1 cellular context compared by ENCODE assay signal in genomic region chr18:48929951-48930713, GRCh38.
TF ChIP-seq lines count a peak whose summit lies in the region.

No MANE protein-coding gene starts in this region.

TF ChIP-seq in HepG2, 621 proteins besides CTCF, POLR2A, EP300 and RAD21 (continued from another document and continues in another):
- TF ChIP-seq ZNF441 (CRISPR knock-in tag; IDR thresholded peaks at IDR 0.05; ENCODE audit: borderline replicate concordance) = no peak; the same call in 1 of the 2 replicates
- no peak for TF ChIP-seq ATF6 (CRISPR knock-in tag; conservative IDR thresholded peaks at IDR 0.05)
- no peak for TF ChIP-seq GMEB2 (CRISPR knock-in tag; IDR thresholded peaks at IDR 0.05; ENCODE audit: low read depth)
- peak; percentile 41; the same call in 1 of the 2 replicates for TF ChIP-seq ESRRA (CRISPR knock-in tag; IDR thresholded peaks at IDR 0.05; ENCODE audit: low read depth)
- TF ChIP-seq PAXIP1 (CRISPR knock-in tag; conservative IDR thresholded peaks at IDR 0.05) = peak; percentile 92
- TF ChIP-seq IKZF5 (CRISPR knock-in tag; IDR thresholded peaks at IDR 0.05) = peak; percentile 50; the same call in 1 of the 2 replicates
- peak; percentile 83; the same call in 1 of the 2 replicates for TF ChIP-seq SP5 (CRISPR knock-in tag; IDR thresholded peaks at IDR 0.05; ENCODE audit: borderline replicate concordance, low read depth)
- TF ChIP-seq MED8 (CRISPR knock-in tag; IDR thresholded peaks at IDR 0.05; ENCODE audit: insufficient replicate concordance) = peak; percentile 66
- peak; percentile 87; the same call in 1 of the 2 replicates for TF ChIP-seq MTA1 (CRISPR knock-in tag; IDR thresholded peaks at IDR 0.05; ENCODE audit: borderline replicate concordance)
- peak; percentile 7; the same call in 1 of the 2 replicates for TF ChIP-seq ZNF12 (CRISPR knock-in tag; IDR thresholded peaks at IDR 0.05)
- TF ChIP-seq TOE1 (CRISPR knock-in tag; IDR thresholded peaks at IDR 0.05) = no peak
- peak; percentile 80; the same call in 1 of the 2 replicates for TF ChIP-seq ZNF317 (CRISPR knock-in tag; IDR thresholded peaks at IDR 0.05)
- TF ChIP-seq ZBTB44 (CRISPR knock-in tag; IDR thresholded peaks at IDR 0.05) = no peak
- TF ChIP-seq ZNF792 (CRISPR knock-in tag; IDR thresholded peaks at IDR 0.05) = no peak
- no peak; the same call in 1 of the 2 replicates for TF ChIP-seq ZNF782 (CRISPR knock-in tag; IDR thresholded peaks at IDR 0.05; ENCODE audit: borderline replicate concordance)
- no peak for TF ChIP-seq ZNF138 (CRISPR knock-in tag; IDR thresholded peaks at IDR 0.05; ENCODE audit: low read depth)
- peak; percentile 80; the same call in 1 of the 2 replicates for TF ChIP-seq HDAC1 (CRISPR knock-in tag; IDR thresholded peaks at IDR 0.05)
- TF ChIP-seq ZC3H4 (CRISPR knock-in tag; IDR thresholded peaks at IDR 0.05; ENCODE audit: borderline replicate concordance) = peak; percentile 63; the same call in 1 of the 2 replicates
- TF ChIP-seq RFX3 (CRISPR knock-in tag; IDR thresholded peaks at IDR 0.05) = no peak
- no peak for TF ChIP-seq DBP (CRISPR knock-in tag; IDR thresholded peaks at IDR 0.05; ENCODE audit: not compliant biosample characterization)
- peak; percentile 85 for TF ChIP-seq MEIS2 (CRISPR knock-in tag; IDR thresholded peaks at IDR 0.05)
- TF ChIP-seq HOXD1 (CRISPR knock-in tag; IDR thresholded peaks at IDR 0.05) = no peak
- TF ChIP-seq KAT8 (CRISPR knock-in tag; IDR thresholded peaks at IDR 0.05) = peak; percentile 52; the same call in 1 of the 2 replicates
- no peak for TF ChIP-seq HNRNPL (IDR thresholded peaks at IDR 0.05; ENCODE audit: low read depth, low read length)
- no peak; the same call in 1 of the 2 replicates for TF ChIP-seq CEBPG (CRISPR knock-in tag; IDR thresholded peaks at IDR 0.05)
- no peak for TF ChIP-seq ADNP (CRISPR knock-in tag; IDR thresholded peaks at IDR 0.05)
- no peak for TF ChIP-seq LBX2 (CRISPR knock-in tag; IDR thresholded peaks at IDR 0.05; ENCODE audit: borderline replicate concordance)
- TF ChIP-seq ZFX (CRISPR knock-in tag; IDR thresholded peaks at IDR 0.05; ENCODE audit: low read depth) = peak; percentile 94
- no peak for TF ChIP-seq ZBTB20 (CRISPR knock-in tag; IDR thresholded peaks at IDR 0.05; ENCODE audit: borderline replicate concordance, low read depth)
- TF ChIP-seq KMT2B (CRISPR knock-in tag; IDR thresholded peaks at IDR 0.05) = no peak
- peak; percentile 43; the same call in 1 of the 2 replicates for TF ChIP-seq TARDBP (CRISPR knock-in tag; IDR thresholded peaks at IDR 0.05)
- no peak for TF ChIP-seq ZHX1 (CRISPR knock-in tag; IDR thresholded peaks at IDR 0.05; ENCODE audit: low read depth)
- no peak for TF ChIP-seq ZNF224 (CRISPR knock-in tag; IDR thresholded peaks at IDR 0.05)
- peak; percentile 69; the same call in 1 of the 2 replicates for TF ChIP-seq THRA (CRISPR knock-in tag; IDR thresholded peaks at IDR 0.05; ENCODE audit: borderline replicate concordance)
- TF ChIP-seq MAX (IDR thresholded peaks at IDR 0.05) = no peak
- TF ChIP-seq RAD51 (IDR thresholded peaks at IDR 0.05; ENCODE audit: borderline replicate concordance) = no peak
- no peak for TF ChIP-seq ZNF567 (CRISPR knock-in tag; IDR thresholded peaks at IDR 0.05; ENCODE audit: borderline replicate concordance)
- TF ChIP-seq KLF6 (CRISPR knock-in tag; IDR thresholded peaks at IDR 0.05) = no peak
- TF ChIP-seq GATAD2A (CRISPR knock-in tag; IDR thresholded peaks at IDR 0.05) = peak; percentile 83
- TF ChIP-seq ZMYM2 (CRISPR knock-in tag; IDR thresholded peaks at IDR 0.05) = no peak
- no peak; the same call in 1 of the 2 replicates for TF ChIP-seq ZBTB33 (CRISPR knock-in tag; IDR thresholded peaks at IDR 0.05)
- TF ChIP-seq CREB3 (CRISPR knock-in tag; IDR thresholded peaks at IDR 0.05) = no peak
- no peak for TF ChIP-seq RFX1 (IDR thresholded peaks at IDR 0.05)
- TF ChIP-seq AKAP8 (CRISPR knock-in tag; IDR thresholded peaks at IDR 0.05) = no peak
- TF ChIP-seq ARHGAP35 (CRISPR knock-in tag; IDR thresholded peaks at IDR 0.05; ENCODE audit: borderline replicate concordance) = no peak
